ENCODE assay signal across 8 cellular contexts in genomic region chr17:81977211-81978091, GRCh38. TPM values are rescaled to one million over a fixed set of nuclear protein-coding genes. Genes with fewer than 3 reads are reported as not detected.
DNase-seq lines count a peak whose midpoint lies in the region; TF ChIP-seq lines count a peak whose summit lies in the region.

Gene ASPSCR1 (plus strand): TSS chr17:81977629. CDS start chr17:81977647, 18 bp downstream.

- H3K79me1 ChIP-seq in neuronal stem cell (ENCODE audit: low read depth, low read length) = peaks cover 4% of the 10 kb centered on the region

- peak within 1 kb of the TSS; percentile 72 for H2BK120ac ChIP-seq in neuronal stem cell (ENCODE audit: low read depth, low read length)

- H3K27ac ChIP-seq in SJSA1 = peak within 1 kb of the TSS; percentile 94
- peak within 1 kb of the TSS; percentile 88 for H3K27ac ChIP-seq in neuronal stem cell (replicated peaks; ENCODE audit: low read length)

- peak within 1 kb of the TSS; percentile 96 for H4K8ac ChIP-seq in neuronal stem cell (ENCODE audit: low read depth, low read length)

- peak within 1 kb of the TSS; percentile 99 for H2AFZ ChIP-seq in neuronal stem cell (ENCODE audit: low read length)

- TF ChIP-seq CTCF in LNCaP clone FGC (IDR thresholded peaks at IDR 0.05; ENCODE audit: control insufficient read depth, extremely low read depth, insufficient read depth) = no peak

- H3K18ac ChIP-seq in neuronal stem cell (ENCODE audit: low read length) = peak within 1 kb of the TSS; percentile 99

- H3K9ac ChIP-seq in neuronal stem cell (ENCODE audit: low read depth, low read length, poor library complexity) = peak within 1 kb of the TSS; percentile 97

- peak within 1 kb of the TSS; percentile 93 for H3K4ac ChIP-seq in neuronal stem cell (ENCODE audit: low read length)

- peak within 1 kb of the TSS; percentile 73 for H2BK12ac ChIP-seq in neuronal stem cell (ENCODE audit: low read length)

- H3K4me3 ChIP-seq in LNCaP clone FGC (ENCODE audit: low read depth, low read length) = peak within 1 kb of the TSS; percentile 85
- H3K4me3 ChIP-seq in SJSA1 = peak within 1 kb of the TSS; percentile 98
- H3K4me3 ChIP-seq in neuronal stem cell (ENCODE audit: low read length in 2 of 2) = peak within 1 kb of the TSS; percentile 88 to 95

- H3K27me3 ChIP-seq in SJSA1 (replicated peaks) (no peaks in the 10 kb centered on the region; the same call in 1 of the 2 replicates), neuronal stem cell (ENCODE audit: control insufficient read depth in 3 of 3, insufficient read depth in 3 of 3, low read depth in 1 of 3, low read length in 3 of 3) (peaks cover 0 to 14% (median 0%) of the 10 kb centered on the region in 3 experiments)

- H3K23ac ChIP-seq in neuronal stem cell (ENCODE audit: low read depth, low read length, poor library complexity) = peak within 1 kb of the TSS; percentile 98

- peak within 1 kb of the TSS; percentile 99 for H2AK5ac ChIP-seq in neuronal stem cell (ENCODE audit: low read depth, low read length)

- peaks cover 28% of the 10 kb centered on the region for H3K36me3 ChIP-seq in SJSA1
- peaks cover 2 to 22% of the 10 kb centered on the region in 2 donors for H3K36me3 ChIP-seq in neuronal stem cell (replicated peaks in 1 of 2; ENCODE audit: control insufficient read depth in 2 of 2, insufficient read depth in 2 of 2, low read length in 2 of 2)

- peak within 1 kb of the TSS; percentile 99 for H3K14ac ChIP-seq in neuronal stem cell (ENCODE audit: low read length)

- no CpG with 5 or more reads among the region's 115 CpGs for WGBS in neuronal stem cell (ENCODE audit: extremely low coverage in 2 of 2, insufficient read length in 2 of 2, insufficient replicate concordance in 1 of 2), 2 donors

- DNase-seq in ELF-1 (ENCODE audit: low read depth, low spot score) = peak; percentile 91
- peak; percentile 76 for DNase-seq in GOT3 (lab: John Stamatoyannopoulos, UW)
- peak; percentile 54 for DNase-seq in LNCaP clone FGC (ENCODE audit: low read depth)
- DNase-seq in SJSA1 (ENCODE audit: low read depth in 1 of 2, low spot score in 2 of 2) = peak; percentile 94 to 95
- peak; percentile 86 for DNase-seq in activated gamma-delta T cell treated with anti-CD3 and anti-CD28 coated beads, Interleukin-2, amount 50 U/mL, for 16 hours (ENCODE audit: low read depth)
- DNase-seq in foreskin melanocyte = peak; percentile 75
- peak; percentile 92 for DNase-seq in neuronal stem cell (ENCODE audit: low spot score)
- peak; percentile 76 for DNase-seq in stromal cell of bone marrow (ENCODE audit: low read depth)

- no peak within 1 kb of the TSS for H4K91ac ChIP-seq in neuronal stem cell (ENCODE audit: low read depth, low read length, poor library complexity)

- H3K4me1 ChIP-seq in SJSA1 (replicated peaks) = peaks cover 17% of the 10 kb centered on the region
- peaks cover 8% of the 10 kb centered on the region in 2 donors for H3K4me1 ChIP-seq in neuronal stem cell (ENCODE audit: control insufficient read depth in 2 of 2, insufficient read depth in 1 of 2, low read depth in 1 of 2, low read length in 2 of 2)

- peak within 1 kb of the TSS; percentile 92 for H2BK15ac ChIP-seq in neuronal stem cell (ENCODE audit: low read length)

- peak within 1 kb of the TSS; percentile 95 for H2BK5ac ChIP-seq in neuronal stem cell (ENCODE audit: low read length)

- H3K4me2 ChIP-seq in neuronal stem cell (ENCODE audit: insufficient read depth, low read length, poor library complexity, severe bottlenecking) = peak within 1 kb of the TSS; percentile 93

- no peaks in the 10 kb centered on the region for H3K9me3 ChIP-seq in SJSA1 (replicated peaks)
- peaks cover 3 to 9% of the 10 kb centered on the region in 2 donors for H3K9me3 ChIP-seq in neuronal stem cell (replicated peaks in 1 of 2; ENCODE audit: control insufficient read depth in 2 of 2, insufficient read depth in 1 of 2, low read depth in 1 of 2, low read length in 2 of 2)

RNA-seq across cellular contexts. Expression of gene ASPSCR1, which starts in this region (rescaled TPM):
- total RNA-seq in SJSA1 (2014; rRNA removed; shearing (Covaris generic)) = 38.5 and 55.4 TPM in 2 replicates
- 21.8 TPM for polyA plus RNA-seq in neuronal stem cell (2013, experiment 1 of 2)
- 24.2 TPM for polyA plus RNA-seq in neuronal stem cell (2013, experiment 2 of 2)

Comparison
In these comparisons a context has a peak if more than half of its experiments do, and no peak if none do; other contexts are left out.
1. Peak in every context shown above with its lines: DNase-seq, H3K4me3 ChIP-seq and H3K27ac ChIP-seq.